Comparison of ENCODE assay signal across 31 cellular contexts in the genomic region with DNA sequence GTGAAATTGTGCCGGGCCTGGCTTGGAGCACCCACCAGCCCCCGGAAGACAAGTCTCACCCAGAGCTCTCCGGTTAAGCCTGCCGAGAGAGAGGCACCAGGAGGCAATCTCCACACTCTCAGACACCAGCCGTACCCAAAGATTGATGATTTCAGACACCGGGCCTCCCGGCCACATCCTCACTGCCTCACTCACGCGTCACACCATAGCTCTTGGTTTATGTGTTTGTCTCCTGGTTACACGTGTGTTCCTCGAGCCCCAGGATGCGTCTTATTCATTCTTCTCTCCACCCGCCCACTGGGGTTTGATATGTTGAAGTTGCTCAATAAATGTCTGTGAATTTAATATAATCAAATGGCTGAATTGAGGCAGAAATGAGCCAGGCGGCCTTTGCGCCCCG.
DNase-seq lines count a peak whose midpoint lies in the region; ATAC-seq and TF ChIP-seq lines count a peak whose summit lies in the region.
"Had no signal": no experiment of that assay in that cellular context is flagged by ENCODE, and none has a peak within 500 bp of the region (broad histone marks: within the 10 kb centered on the region; RNA-seq: fewer than 3 reads in every experiment).

No MANE protein-coding gene starts in this region.

- H3K36me3 ChIP-seq in right atrium auricular region, result no peaks in the 10 kb centered on the region
- peaks cover 6 to 13% of the 10 kb centered on the region in 2 experiments for H3K36me3 ChIP-seq in mesenchymal stem cell (ENCODE audit: control insufficient read depth in 1 of 2, insufficient read depth in 2 of 2, low read depth in 1 of 2, low read length in 2 of 2)
- no peaks in the 10 kb centered on the region for H3K36me3 ChIP-seq in upper lobe of right lung
- H3K36me3 ChIP-seq: cardiac muscle cell, left lung, pancreas, upper lobe of left lung had no signal

- ATAC-seq in Right ventricle myocardium superior (ENCODE audit: poor library complexity) (no peak), sciatic nerve (peak; percentile 29), upper lobe of right lung (no peak), HG03039 (IDR thresholded peaks at IDR 0.05; ENCODE audit: unreplicated experiment) (no peak)
- ATAC-seq: esophagus mucosa; left lung; naive thymus-derived CD8-positive, alpha-beta T cell; stimulated activated naive CD8-positive, alpha-beta T cell treated with anti-CD3 and anti-CD28 coated beads, Interleukin-15, amount 100 ng/mL, for 72 hours; T-helper 17 cell had no signal

- no peak overlapping the region for H2AFZ ChIP-seq in mesenchymal stem cell (ENCODE audit: low read depth, low read length)

- no peak for TF ChIP-seq CTCF in right atrium auricular region (IDR thresholded peaks at IDR 0.05)
- no peak for TF ChIP-seq CTCF in upper lobe of right lung (IDR thresholded peaks at IDR 0.05)
- TF ChIP-seq CTCF in GM13977 (IDR thresholded peaks at IDR 0.05; ENCODE audit: extremely low read depth, insufficient read depth, missing control alignments), result no peak

- H2BK12ac ChIP-seq in mesenchymal stem cell (ENCODE audit: low read length in 2 of 2), result no peak overlapping the region

- H3K4me1 ChIP-seq in right atrium auricular region (peaks cover 0 to 40% of the 10 kb centered on the region in 2 donors), mesenchymal stem cell (ENCODE audit: control insufficient read depth, insufficient read depth, low read depth, low read length) (peaks cover 5% of the 10 kb centered on the region), upper lobe of right lung (no peaks in the 10 kb centered on the region)
- H3K4me1 ChIP-seq: left lung, pancreas, upper lobe of left lung had no signal

- H3K18ac ChIP-seq in mesenchymal stem cell (ENCODE audit: low read depth in 1 of 2, low read length in 2 of 2), result no peak overlapping the region

- peak; percentile 45 for DNase-seq in Right ventricle myocardium superior
- DNase-seq in right atrium auricular region (ENCODE audit: low spot score), result no peak
- DNase-seq in mesenchymal stem cell, result no peak
- DNase-seq in sciatic nerve (ENCODE audit: low spot score), result no peak
- DNase-seq in upper lobe of right lung, result peak; percentile 16
- DNase-seq in GM13977 (ENCODE audit: low spot score), result no peak
- no peak for DNase-seq in NCI-H2081 treated with DMSO at 0.1 percent for 48 hours (lab: John Stamatoyannopoulos, UW)
- DNase-seq: activated CD4-positive, alpha-beta memory T cell treated with anti-CD3 and anti-CD28 coated beads, Interleukin-2, amount 10 ng/mL, durations not matched to agents 7 days and 5 days; activated CD4-positive, alpha-beta T cell treated with anti-CD3 and anti-CD28 coated beads for 1 hour; activated CD8-positive, alpha-beta memory T cell treated with anti-CD3 and anti-CD28 coated beads, Interleukin-2, amount 50 U/mL, for 48 hours; activated naive CD4-positive, alpha-beta T cell treated with anti-CD3 and anti-CD28 coated beads, Interleukin-2, amount 50 U/mL, for 16 hours; anterior cingulate cortex; CD4-positive, CD25-positive, alpha-beta regulatory T cell; HFFc6; hypothalamus; immature natural killer cell; Karpas-422; left lung; naive thymus-derived CD8-positive, alpha-beta T cell; NCI-H1436 treated with DMSO at 0.1 percent for 48 hours; SK-N-SH; stimulated activated naive CD8-positive, alpha-beta T cell treated with anti-CD3 and anti-CD28 coated beads, Interleukin-15, amount 100 ng/mL, for 72 hours; T-helper 17 cell; upper lobe of left lung had no signal

- no peak overlapping the region for H2BK15ac ChIP-seq in mesenchymal stem cell (ENCODE audit: low read depth, poor library complexity, severe bottlenecking)

- H3K79me1 ChIP-seq in mesenchymal stem cell (replicated peaks; ENCODE audit: low read length, poor library complexity, severe bottlenecking), result no peaks in the 10 kb centered on the region

- H3K4me2 ChIP-seq in mesenchymal stem cell (ENCODE audit: low read length, poor library complexity, severe bottlenecking), result no peak overlapping the region
- H3K4me2 ChIP-seq: SK-N-SH had no signal

- H4K91ac ChIP-seq in mesenchymal stem cell (ENCODE audit: low read length), result no peak overlapping the region

- H3K9me3 ChIP-seq in right atrium auricular region (no peaks in the 10 kb centered on the region), mesenchymal stem cell (ENCODE audit: control insufficient read depth, low read length) (no peaks in the 10 kb centered on the region), upper lobe of right lung (no peaks in the 10 kb centered on the region)
- H3K9me3 ChIP-seq: left lung, pancreas, SK-N-SH, upper lobe of left lung had no signal

- H3K27ac ChIP-seq in right atrium auricular region, result peak overlapping the region in 1 of 2 donors; percentile 23
- no peak overlapping the region for H3K27ac ChIP-seq in mesenchymal stem cell (ENCODE audit: low read length, poor library complexity, severe bottlenecking)
- no peak overlapping the region for H3K27ac ChIP-seq in upper lobe of right lung
- H3K27ac ChIP-seq: 22Rv1, cardiac muscle cell, left lung, pancreas, RWPE1, upper lobe of left lung had no signal

- no peak overlapping the region for H3K4ac ChIP-seq in mesenchymal stem cell (ENCODE audit: low read depth in 1 of 2, low read length in 2 of 2)

- in situ Hi-C loops in GM13977 (cut with MboI; ENCODE audit: low pct_unique_long_range_greater_than_20kb, low sequenced_read_pairs, unreplicated experiment), result no loop called here

- no peak overlapping the region for H3K14ac ChIP-seq in mesenchymal stem cell (ENCODE audit: low read length in 2 of 2)

- H2BK120ac ChIP-seq in mesenchymal stem cell (ENCODE audit: low read depth, low read length), result no peak overlapping the region

- H3K27me3 ChIP-seq in right atrium auricular region (no peaks in the 10 kb centered on the region), mesenchymal stem cell (ENCODE audit: control insufficient read depth in 1 of 2, insufficient read depth in 1 of 2, low read length in 2 of 2) (no peaks in the 10 kb centered on the region), upper lobe of right lung (no peaks in the 10 kb centered on the region)
- H3K27me3 ChIP-seq: cardiac muscle cell, pancreas, upper lobe of left lung had no signal

- no peak overlapping the region for H4K8ac ChIP-seq in mesenchymal stem cell (ENCODE audit: low read length)

- WGBS in mesenchymal stem cell, result 92% methylated on average over 16 of the region's 16 CpGs

- H3K9ac ChIP-seq in mesenchymal stem cell (ENCODE audit: low read length), result peak overlapping the region; percentile 43
- H3K9ac ChIP-seq: SK-N-SH had no signal

- H2AK5ac ChIP-seq in mesenchymal stem cell (ENCODE audit: low read length, severe bottlenecking), result no peak overlapping the region

- no peak overlapping the region for H3K23ac ChIP-seq in mesenchymal stem cell (ENCODE audit: low read length in 2 of 2)

- H3K4me3 ChIP-seq in right atrium auricular region (no peak overlapping the region), mesenchymal stem cell (ENCODE audit: insufficient read depth in 1 of 2, low read depth in 1 of 2, low read length in 2 of 2) (no peak overlapping the region), upper lobe of right lung (no peak overlapping the region)
- H3K4me3 ChIP-seq: cardiac muscle cell, GM12878, left lung, pancreas, upper lobe of left lung had no signal

- intact Hi-C loops in Right ventricle myocardium superior (cut with DNase I), result no loop called here
- intact Hi-C loops in sciatic nerve (cut with DNase I), result no loop called here
- intact Hi-C loops in upper lobe of right lung (cut with DNase I), result no loop called here

- H2BK5ac ChIP-seq in mesenchymal stem cell (ENCODE audit: low read depth, low read length, poor library complexity, severe bottlenecking), result no peak overlapping the region

Comparison
In these comparisons a context has a peak if more than half of its experiments do, and no peak if none do; other contexts are left out.
1. DNase-seq: peak in Right ventricle myocardium superior (single experiment) and upper lobe of right lung (single experiment); none in right atrium auricular region (single experiment), mesenchymal stem cell (single experiment), sciatic nerve (single experiment), GM13977 (single experiment) and NCI-H2081 treated with DMSO at 0.1 percent for 48 hours (single experiment).